ENCODE assay signal across 15 cellular contexts in the genomic region with DNA sequence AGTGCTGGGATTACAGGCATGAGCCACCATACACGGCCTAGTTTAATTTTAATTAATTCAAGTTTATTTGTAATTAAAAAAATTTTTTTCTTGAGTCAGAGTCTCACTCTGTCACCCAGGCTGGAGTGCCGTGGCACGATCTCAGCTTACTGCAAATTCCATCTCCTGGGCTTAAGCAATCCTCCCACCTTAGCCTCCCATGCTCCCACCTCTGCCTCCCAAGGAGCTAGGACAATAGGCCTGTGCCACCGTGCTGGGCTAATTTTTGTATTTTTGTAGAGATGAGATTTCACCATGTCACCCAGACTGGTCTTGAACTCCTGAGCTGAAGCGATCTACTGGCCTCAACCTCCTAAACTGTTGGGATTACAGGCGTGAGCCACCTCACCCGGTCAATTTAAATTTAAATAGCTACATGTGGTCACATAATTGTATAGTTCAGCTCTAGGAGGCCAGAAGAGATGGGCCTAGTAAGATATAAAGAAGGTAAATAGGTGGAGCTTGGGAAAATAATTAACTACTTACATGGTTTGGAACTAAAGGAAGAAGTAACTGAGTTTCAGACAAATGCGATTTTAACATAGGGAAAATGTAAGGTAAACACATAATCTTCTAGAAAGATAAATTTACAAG.
"Had no signal": no experiment of that assay in that cellular context is flagged by ENCODE, and none has a peak within 500 bp of the region (broad histone marks: within the 10 kb centered on the region; RNA-seq: fewer than 3 reads in every experiment).

No MANE protein-coding gene starts in this region.

- DNase-seq: activated CD4-positive, alpha-beta T cell treated with anti-CD3 and anti-CD28 coated beads, Interleukin-2, amount 50 U/mL, for 1 hour; activated naive CD4-positive, alpha-beta T cell treated with anti-CD3 and anti-CD28 coated beads for 36 hours; activated T-cell treated with anti-CD3 and anti-CD28 coated beads for 4 hours; central memory CD4-positive, alpha-beta T cell; effector memory CD8-positive, alpha-beta T cell; hippocampal formation; small intestine; substantia nigra had no signal

- H3K27ac ChIP-seq: epithelial cell of prostate, right atrium auricular region had no signal

- H3K27me3 Mint-ChIP-seq: activated T-helper 17 cell treated with anti-CD3 and anti-CD28 coated beads, Interleukin-2, amount 50 U/mL, for 72 hours; dendritic cell treated with granulocyte-macrophage colony-stimulating factor and Interleukin-4, amounts not matched to agents 40 ng/mL and 50 ng/mL, for 4 days; effector memory CD8-positive, alpha-beta T cell; stimulated activated memory B cell treated with anti-CD40 and anti-IgM and Interleukin-4, amounts not matched to agents 10 μg/mL and 1 μg/mL and 100 μg/mL, for 72 hours had no signal

- H3K9me3 Mint-ChIP-seq: activated naive CD4-positive, alpha-beta T cell treated with anti-CD3 and anti-CD28 coated beads for 36 hours; activated T-helper 17 cell treated with anti-CD3 and anti-CD28 coated beads, Interleukin-2, amount 50 U/mL, for 72 hours; dendritic cell treated with granulocyte-macrophage colony-stimulating factor and Interleukin-4, amounts not matched to agents 40 ng/mL and 50 ng/mL, for 4 days; effector memory CD8-positive, alpha-beta T cell; stimulated activated memory B cell treated with anti-CD40 and anti-IgM and Interleukin-4, amounts not matched to agents 10 μg/mL and 1 μg/mL and 100 μg/mL, for 72 hours; T-helper 1 cell treated with Interleukin-12 subunit alpha and Interleukin-12 subunit beta and Interleukin-4 antibody, amounts not matched to agents 30 μg/mL and 1 μg/mL, for 36 hours had no signal

- FAIRE-seq: small intestine, TTC549 had no signal

- H3K36me3 ChIP-seq: right atrium auricular region had no signal

- H3K4me3 Mint-ChIP-seq: activated naive CD4-positive, alpha-beta T cell treated with anti-CD3 and anti-CD28 coated beads for 36 hours; activated T-helper 17 cell treated with anti-CD3 and anti-CD28 coated beads, Interleukin-2, amount 50 U/mL, for 72 hours; dendritic cell treated with granulocyte-macrophage colony-stimulating factor and Interleukin-4, amounts not matched to agents 40 ng/mL and 50 ng/mL, for 4 days; effector memory CD8-positive, alpha-beta T cell; stimulated activated memory B cell treated with anti-CD40 and anti-IgM and Interleukin-4, amounts not matched to agents 10 μg/mL and 1 μg/mL and 100 μg/mL, for 72 hours; T-helper 1 cell treated with Interleukin-12 subunit alpha and Interleukin-12 subunit beta and Interleukin-4 antibody, amounts not matched to agents 30 μg/mL and 1 μg/mL, for 36 hours had no signal

- H3K36me3 Mint-ChIP-seq: stimulated activated memory B cell treated with anti-CD40 and anti-IgM and Interleukin-4, amounts not matched to agents 10 μg/mL and 1 μg/mL and 100 μg/mL, for 72 hours had no signal

- H3K27ac Mint-ChIP-seq: activated naive CD4-positive, alpha-beta T cell treated with anti-CD3 and anti-CD28 coated beads for 36 hours; activated T-helper 17 cell treated with anti-CD3 and anti-CD28 coated beads, Interleukin-2, amount 50 U/mL, for 72 hours; dendritic cell treated with granulocyte-macrophage colony-stimulating factor and Interleukin-4, amounts not matched to agents 40 ng/mL and 50 ng/mL, for 4 days; effector memory CD8-positive, alpha-beta T cell; stimulated activated memory B cell treated with anti-CD40 and anti-IgM and Interleukin-4, amounts not matched to agents 10 μg/mL and 1 μg/mL and 100 μg/mL, for 72 hours; T-helper 1 cell treated with Interleukin-12 subunit alpha and Interleukin-12 subunit beta and Interleukin-4 antibody, amounts not matched to agents 30 μg/mL and 1 μg/mL, for 36 hours had no signal

- H3K9me3 ChIP-seq: right atrium auricular region had no signal

- ATAC-seq: activated T-helper 17 cell treated with anti-CD3 and anti-CD28 coated beads, Interleukin-2, amount 50 U/mL, for 72 hours; effector memory CD8-positive, alpha-beta T cell; stimulated activated memory B cell treated with anti-CD40 and anti-IgM and Interleukin-4, amounts not matched to agents 10 μg/mL and 1 μg/mL and 100 μg/mL, for 72 hours had no signal

- H3K4me3 ChIP-seq: right atrium auricular region had no signal

- H3K27me3 ChIP-seq: right atrium auricular region had no signal
